14 cellular contexts compared by ENCODE assay signal in genomic region chr18:57811477-57812125, GRCh38. TPM values are rescaled to one million over a fixed set of nuclear protein-coding genes. Genes with fewer than 3 reads are reported as not detected.
DNase-seq lines count a peak whose midpoint lies in the region; ATAC-seq and TF ChIP-seq lines count a peak whose summit lies in the region.
"Had no signal": no experiment of that assay in that cellular context is flagged by ENCODE, and none has a peak within 500 bp of the region (broad histone marks: within the 10 kb centered on the region; RNA-seq: fewer than 3 reads in every experiment).

No MANE protein-coding gene starts in this region.

- peaks cover 19% of the 10 kb centered on the region for H3K4me1 ChIP-seq in upper lobe of right lung

- peaks cover 5% of the 10 kb centered on the region for H3K9me3 ChIP-seq in upper lobe of right lung

- peak; percentile 66 for DNase-seq in HCEC 1CT
- peak; percentile 16 for DNase-seq in RKO (ENCODE audit: low spot score)
- DNase-seq in hepatic stellate cell (ENCODE audit: low spot score), result peak; percentile 21
- no peak for DNase-seq in NCI-H1436 treated with DMSO at 0.1 percent for 48 hours (lab: John Stamatoyannopoulos, UW)
- no peak for DNase-seq in stimulated activated naive CD4-positive, alpha-beta T cell (lab: John Stamatoyannopoulos, UW)
- no peak for DNase-seq in upper lobe of right lung
- DNase-seq: CD8-positive, alpha-beta T cell; MM.1S; NCI-H1105 treated with DMSO at 0.1 percent for 48 hours; NCI-H1930; NCI-H510A; RPMI8226 had no signal

- no peak overlapping the region for H3K4me3 ChIP-seq in upper lobe of right lung
- H3K4me3 ChIP-seq: SJSA1 had no signal

- intact Hi-C loops in upper lobe of right lung (cut with DNase I), result no loop called here

- H3K27me3 ChIP-seq in upper lobe of right lung, result no peaks in the 10 kb centered on the region
- H3K27me3 ChIP-seq: SJSA1 had no signal

- H3K36me3 ChIP-seq in upper lobe of right lung, result no peaks in the 10 kb centered on the region
- H3K36me3 ChIP-seq: SJSA1 had no signal

- no peak overlapping the region for H3K27ac ChIP-seq in upper lobe of right lung

- no peak for TF ChIP-seq CTCF in upper lobe of right lung (IDR thresholded peaks at IDR 0.05)

- ATAC-seq in HG03457 (IDR thresholded peaks at IDR 0.05; ENCODE audit: unreplicated experiment) (no peak), upper lobe of right lung (no peak)
- ATAC-seq: CD8-positive, alpha-beta T cell had no signal

RNA-seq across cellular contexts. Expression of gene ATP8B1, which starts 8.5 kb away (rescaled TPM):
- total RNA-seq in upper lobe of right lung, result 30.7 TPM
- total RNA-seq: CD8-positive, alpha-beta T cell had no signal

Comparison
In these comparisons a context has a peak if more than half of its experiments do, and no peak if none do; other contexts are left out.
1. DNase-seq: peak in HCEC 1CT (single experiment), RKO (single experiment) and hepatic stellate cell (single experiment); none in NCI-H1436 treated with DMSO at 0.1 percent for 48 hours (single experiment), stimulated activated naive CD4-positive, alpha-beta T cell (0 of 6) and upper lobe of right lung (single experiment).